Comparison of ENCODE assay signal across 22 cellular contexts in the genomic region with DNA sequence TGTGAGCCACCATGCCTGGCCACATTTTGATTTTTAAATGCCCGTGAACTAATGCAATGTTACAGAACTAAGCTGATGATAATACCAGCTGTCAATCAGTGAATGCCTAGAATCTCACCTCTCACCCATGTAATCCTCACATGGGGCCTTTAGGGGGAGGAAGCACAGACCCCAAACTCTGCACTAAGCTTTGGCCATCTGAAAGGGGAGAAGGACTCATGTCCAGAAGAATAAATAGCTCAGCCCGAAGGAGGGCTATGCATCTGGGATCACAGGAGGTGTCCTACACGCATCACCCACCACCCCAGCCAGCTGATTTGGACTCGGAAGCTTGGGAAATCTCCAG.
"Had no signal": no experiment of that assay in that cellular context is flagged by ENCODE, and none has a peak within 500 bp of the region (broad histone marks: within the 10 kb centered on the region; RNA-seq: fewer than 3 reads in every experiment).

No MANE protein-coding gene starts in this region.

- H3K9me3 Mint-ChIP-seq: activated B cell treated with CpG ODN at 0.5 μM for 24 hours; activated naive CD4-positive, alpha-beta T cell treated with anti-CD3 and anti-CD28 coated beads, Interleukin-2, amount 50 U/mL, for 72 hours; activated T-cell treated with anti-CD3 and anti-CD28 coated beads, Interleukin-2, amount 50 U/mL, for 72 hours; neural progenitor cell; T-helper 2 cell treated with Interferon-gamma antibody and Interleukin-4, amounts not matched to agents 5 μg/mL and 100 μg/mL, for 36 hours had no signal

- H3K36me3 ChIP-seq: uterus had no signal

- H3K9me3 ChIP-seq: gastrocnemius medialis, right atrium auricular region, thoracic aorta, uterus had no signal

- H3K4me1 ChIP-seq: neural progenitor cell, uterus had no signal

- H3K4me3 ChIP-seq: gastrocnemius medialis, neural progenitor cell, right atrium auricular region, thoracic aorta, uterus had no signal

- H2AFZ ChIP-seq: neural progenitor cell had no signal

- H3K27ac ChIP-seq: gastrocnemius medialis, neural progenitor cell, right atrium auricular region, thoracic aorta, uterus had no signal

- ATAC-seq: activated naive CD4-positive, alpha-beta T cell treated with anti-CD3 and anti-CD28 coated beads, Interleukin-2, amount 50 U/mL, for 72 hours; activated T-cell treated with anti-CD3 and anti-CD28 coated beads, Interleukin-2, amount 50 U/mL, for 72 hours; gastrocnemius medialis; left ventricle myocardium superior; naive thymus-derived CD4-positive, alpha-beta T cell had no signal

- H3K4me1 Mint-ChIP-seq: neural progenitor cell had no signal

- H3K27ac Mint-ChIP-seq: activated B cell treated with CpG ODN at 0.5 μM for 24 hours; activated naive CD4-positive, alpha-beta T cell treated with anti-CD3 and anti-CD28 coated beads, Interleukin-2, amount 50 U/mL, for 72 hours; activated T-cell treated with anti-CD3 and anti-CD28 coated beads, Interleukin-2, amount 50 U/mL, for 72 hours; naive thymus-derived CD4-positive, alpha-beta T cell; neural progenitor cell; T-helper 2 cell treated with Interferon-gamma antibody and Interleukin-4, amounts not matched to agents 5 μg/mL and 100 μg/mL, for 36 hours had no signal

- H3K27me3 ChIP-seq: gastrocnemius medialis, neural progenitor cell, right atrium auricular region, uterus had no signal

- H3K27me3 Mint-ChIP-seq: activated B cell treated with CpG ODN at 0.5 μM for 24 hours; naive thymus-derived CD4-positive, alpha-beta T cell had no signal

- DNase-seq: activated B cell treated with CpG ODN at 0.5 μM for 24 hours; activated naive CD4-positive, alpha-beta T cell; activated T-cell treated with anti-CD3 and anti-CD28 coated beads for 4 hours; activated T-cell treated with anti-CD3 and anti-CD28 coated beads, Interleukin-2, amount 50 U/mL, for 72 hours; effector CD8-positive, alpha-beta T cell; erythroblast; gastrocnemius medialis; glutamatergic neuron; left cardiac atrium; left ventricle myocardium superior; midbrain; naive thymus-derived CD4-positive, alpha-beta T cell; stimulated activated CD4-positive, alpha-beta T cell treated with anti-CD3 and anti-CD28 coated beads, Interleukin-15, amount 100 ng/mL, for 24 hours; stimulated activated CD4-positive, alpha-beta T cell treated with anti-CD3 and anti-CD28 coated beads, Interleukin-2, amount 100 ng/mL, for 24 hours; stimulated activated naive CD4-positive, alpha-beta T cell treated with Interleukin-2 at 50 U/mL for 16 hours; trophoblast cell; uterus had no signal

- H3K9ac ChIP-seq: neural progenitor cell had no signal

- H3K4me2 ChIP-seq: neural progenitor cell had no signal

- H3K4me3 Mint-ChIP-seq: activated B cell treated with CpG ODN at 0.5 μM for 24 hours; activated T-cell treated with anti-CD3 and anti-CD28 coated beads, Interleukin-2, amount 50 U/mL, for 72 hours; T-helper 2 cell treated with Interferon-gamma antibody and Interleukin-4, amounts not matched to agents 5 μg/mL and 100 μg/mL, for 36 hours had no signal
